ENCODE assay signal across 10 cellular contexts in the genomic region with DNA sequence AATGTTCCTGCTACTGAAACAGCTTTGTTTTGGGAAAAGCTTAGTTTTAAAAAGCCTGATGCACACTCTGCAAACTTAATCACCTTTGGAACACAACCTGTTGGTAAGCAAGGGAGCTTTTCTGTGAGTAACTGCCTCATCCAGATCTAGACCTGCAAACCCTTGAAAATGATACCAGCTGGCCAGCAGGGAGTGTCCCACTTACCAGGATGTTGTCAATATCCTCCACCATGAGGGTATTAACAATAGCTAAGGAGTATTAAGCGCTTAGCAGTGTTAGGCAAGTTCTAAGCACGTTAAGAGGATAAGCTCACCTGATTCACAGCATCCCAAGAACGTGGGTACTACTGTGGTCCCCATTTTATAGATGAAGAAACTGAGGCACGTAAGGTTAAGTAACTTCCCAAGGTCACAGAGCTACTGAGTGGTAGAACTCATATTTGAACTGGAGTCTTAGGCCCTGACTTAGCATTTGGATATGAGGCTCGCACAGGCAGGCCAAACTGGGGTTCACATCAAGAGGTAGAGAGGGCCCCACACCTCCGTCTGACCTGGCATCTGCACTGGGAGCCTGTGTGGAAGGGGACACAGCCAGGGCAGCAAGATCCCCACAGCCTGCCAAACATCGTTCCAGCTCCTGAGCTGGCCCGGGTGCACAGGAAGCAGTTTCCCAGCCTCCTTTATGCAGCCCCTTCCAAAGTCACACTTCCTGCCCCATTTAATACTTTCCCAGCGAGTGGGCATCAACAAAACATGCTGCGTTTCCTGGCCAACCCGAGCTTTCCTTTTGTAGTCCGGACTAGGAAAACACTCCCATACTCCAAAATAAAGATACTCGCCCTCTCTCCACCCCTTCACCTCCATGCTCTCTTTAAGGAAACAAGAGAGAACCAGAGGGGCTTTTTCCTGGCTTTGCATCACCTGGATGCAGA. TPM values are rescaled to one million over a fixed set of nuclear protein-coding genes. Genes with fewer than 3 reads are reported as not detected.
A peak's percentile ranks its signal among the peaks of the same experiment; 100 is the strongest.
DNase-seq lines count a peak whose midpoint lies in the region; ATAC-seq and TF ChIP-seq lines count a peak whose summit lies in the region.
"Had no signal": no experiment of that assay in that cellular context is flagged by ENCODE, and none has a peak within 500 bp of the region (broad histone marks: within the 10 kb centered on the region; RNA-seq: fewer than 3 reads in every experiment).

No MANE protein-coding gene starts in this region.

- H3K27ac ChIP-seq in neutrophil, result peak overlapping the region; percentile 25

- ATAC-seq in HG03342 (IDR thresholded peaks at IDR 0.05; ENCODE audit: unreplicated experiment), result no peak
- ATAC-seq in HG03045 (IDR thresholded peaks at IDR 0.05; ENCODE audit: unreplicated experiment), result no peak
- ATAC-seq in HG02623 (IDR thresholded peaks at IDR 0.05; ENCODE audit: unreplicated experiment), result no peak
- ATAC-seq: Panc1 had no signal

- H3K4me1 ChIP-seq in Caco-2, result 0 out of 2 replicates have a peak, but pooled peaks cover 6% of the 10 kb centered on the region
- peaks cover 51 to 59% of the 10 kb centered on the region in 2 experiments for H3K4me1 ChIP-seq in neutrophil (ENCODE audit: control insufficient read depth in 1 of 2, insufficient read depth in 1 of 2, low read depth in 1 of 2, low read length in 1 of 2)

- no peak overlapping the region for H3K4me3 Mint-ChIP-seq in Caco-2 (ENCODE audit: unreplicated experiment)
- H3K4me3 Mint-ChIP-seq: activated CD4-positive, alpha-beta memory T cell treated with anti-CD3 and anti-CD28 coated beads, Interleukin-2, amount 10 ng/mL, durations not matched to agents 7 days and 5 days had no signal

- intact Hi-C loops in Caco-2 (cut with micrococcal nuclease; ENCODE audit: unreplicated experiment), result loop anchor here (1.0 kb wide), 1 partner anchor 20 kb away; no protein-coding TSS in a partner anchor

- BruUV-seq in Caco-2 (replicated peaks; lab: Mats Ljungman, UMichigan), result no TSS peak

- no peak overlapping the region for H3K4me3 ChIP-seq in Caco-2 (ENCODE audit: low read depth, low read length)
- no peak overlapping the region for H3K4me3 ChIP-seq in fibroblast of mammary gland (ENCODE audit: control insufficient read depth, low read depth, low read length)
- no peak overlapping the region for H3K4me3 ChIP-seq in neutrophil (ENCODE audit: low read depth in 1 of 2, low read length in 1 of 2)

- no peaks in the 10 kb centered on the region for H3K9me3 Mint-ChIP-seq in Caco-2 (ENCODE audit: unreplicated experiment)
- H3K9me3 Mint-ChIP-seq: activated CD4-positive, alpha-beta memory T cell treated with anti-CD3 and anti-CD28 coated beads, Interleukin-2, amount 10 ng/mL, durations not matched to agents 7 days and 5 days had no signal

- peak overlapping the region; percentile 24 for H3K27ac Mint-ChIP-seq in Caco-2 (ENCODE audit: unreplicated experiment)
- H3K27ac Mint-ChIP-seq: activated CD4-positive, alpha-beta memory T cell treated with anti-CD3 and anti-CD28 coated beads, Interleukin-2, amount 10 ng/mL, durations not matched to agents 7 days and 5 days had no signal

- POLR2A ChIA-PET in Caco-2 (lab: Charles Lee), result no interaction called here

- H3K36me3 ChIP-seq in Caco-2 (ENCODE audit: control insufficient read depth, insufficient read depth, low read length) (no peaks in the 10 kb centered on the region), neutrophil (peaks cover 6% of the 10 kb centered on the region)

- CTCF ChIA-PET in Caco-2 (lab: Charles Lee), result no interaction called here

- no peaks in the 10 kb centered on the region for H3K27me3 Mint-ChIP-seq in Caco-2 (ENCODE audit: insufficient read depth, unreplicated experiment)
- H3K27me3 Mint-ChIP-seq: activated CD4-positive, alpha-beta memory T cell treated with anti-CD3 and anti-CD28 coated beads, Interleukin-2, amount 10 ng/mL, durations not matched to agents 7 days and 5 days had no signal

- no peaks in the 10 kb centered on the region for H3K36me3 Mint-ChIP-seq in Caco-2 (ENCODE audit: insufficient read depth, unreplicated experiment)

- no peaks in the 10 kb centered on the region for H3K9me3 ChIP-seq in Caco-2
- H3K9me3 ChIP-seq in neutrophil, result no peaks in the 10 kb centered on the region

- peaks cover 15% of the 10 kb centered on the region for H3K4me1 Mint-ChIP-seq in Caco-2 (ENCODE audit: low read depth, unreplicated experiment)

- no peak for TF ChIP-seq CTCF in Caco-2 (IDR thresholded peaks at IDR 0.05; ENCODE audit: insufficient read depth in 1 of 2, low read depth in 1 of 2, low read length in 1 of 2, severe bottlenecking in 1 of 2, unreplicated experiment in 1 of 2)
- no peak for TF ChIP-seq CTCF in fibroblast of mammary gland (conservative IDR thresholded peaks at IDR 0.05; ENCODE audit: control insufficient read depth, insufficient read depth, low read depth, low read length)
- TF ChIP-seq CTCF in neutrophil (IDR thresholded peaks at IDR 0.05), result no peak

- no peak for DNase-seq in Caco-2
- DNase-seq in NCI-H82 (lab: John Stamatoyannopoulos, UW), result peak; percentile 85
- DNase-seq in fibroblast of mammary gland (ENCODE audit: low read depth), result peak; percentile 36
- no peak for DNase-seq in stimulated activated CD4-positive, alpha-beta T cell treated with anti-CD3 and anti-CD28 coated beads, Interleukin-4, amount 100 ng/mL, for 4 hours
- DNase-seq: activated CD4-positive, alpha-beta memory T cell treated with anti-CD3 and anti-CD28 coated beads, Interleukin-2, amount 10 ng/mL, durations not matched to agents 7 days and 5 days had no signal

- no peaks in the 10 kb centered on the region for H3K27me3 ChIP-seq in Caco-2 (replicated peaks; ENCODE audit: control insufficient read depth, insufficient read depth, low read length)
- H3K27me3 ChIP-seq in neutrophil, result no peaks in the 10 kb centered on the region

RNA-seq across cellular contexts. Expression of gene IRF2, which starts 32.6 kb away (rescaled TPM):
- 9.2 and 11.5 TPM in 2 replicates for total RNA-seq in Caco-2 (2022)

Comparison
In these comparisons a context has a peak if more than half of its experiments do, and no peak if none do; other contexts are left out.
1. DNase-seq: peak in NCI-H82 (single experiment) and fibroblast of mammary gland (single experiment); none in Caco-2 (0 of 2) and stimulated activated CD4-positive, alpha-beta T cell treated with anti-CD3 and anti-CD28 coated beads, Interleukin-4, amount 100 ng/mL, for 4 hours (0 of 2).